ENCODE assay signal across 19 cellular contexts in the genomic region with DNA sequence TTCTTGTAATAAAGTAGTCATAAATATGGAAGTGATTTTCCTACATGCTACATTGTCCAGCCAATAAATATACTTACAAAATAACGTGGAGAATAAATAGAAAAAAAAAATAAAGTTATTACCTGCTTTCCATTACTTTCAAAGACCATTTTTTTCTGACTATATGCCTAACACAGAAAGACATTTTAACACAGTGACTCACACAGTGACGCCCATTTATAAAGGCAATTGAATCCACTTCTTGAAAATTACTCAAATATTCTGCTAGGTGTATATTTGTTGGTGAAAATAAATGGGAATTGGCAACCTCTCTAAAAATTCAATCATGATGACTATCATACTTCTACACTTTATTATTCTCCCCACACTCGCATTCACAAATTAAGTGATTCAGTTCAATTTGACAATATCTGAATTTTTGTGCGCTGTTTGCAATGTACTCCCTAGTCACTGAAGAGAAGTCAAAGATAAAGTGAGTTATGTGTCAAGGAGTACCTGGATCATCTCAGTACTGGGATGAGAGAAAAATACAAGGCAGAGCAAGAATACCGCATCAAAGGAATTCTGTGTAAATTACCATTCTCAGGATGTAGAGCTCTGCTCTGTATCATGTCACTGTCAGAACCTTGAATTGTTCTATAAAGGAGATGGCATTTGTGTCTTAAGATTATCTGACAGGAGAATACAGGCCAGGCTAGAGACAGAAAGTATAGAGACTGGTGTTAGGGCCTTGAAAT.
"Had no signal": no experiment of that assay in that cellular context is flagged by ENCODE, and none has a peak within 500 bp of the region (broad histone marks: within the 10 kb centered on the region; RNA-seq: fewer than 3 reads in every experiment).

No MANE protein-coding gene starts in this region.

- H3K27ac ChIP-seq: psoas muscle, suprapubic skin, upper lobe of left lung had no signal

- H3K4me1 ChIP-seq: psoas muscle, suprapubic skin, upper lobe of left lung had no signal

- H3K36me3 Mint-ChIP-seq: activated naive CD4-positive, alpha-beta T cell treated with anti-CD3 and anti-CD28 coated beads, Interleukin-2, amount 50 U/mL, for 24 hours; T-cell; WTC11 had no signal

- H3K27ac Mint-ChIP-seq: activated CD4-positive, alpha-beta T cell treated with anti-CD3 and anti-CD28 coated beads for 36 hours; activated naive CD4-positive, alpha-beta T cell treated with anti-CD3 and anti-CD28 coated beads, Interleukin-2, amount 50 U/mL, for 24 hours; effector memory CD8-positive, alpha-beta T cell; stimulated activated naive CD8-positive, alpha-beta T cell treated with anti-CD3 and anti-CD28 coated beads, Interleukin-15, Interleukin-2, amounts not matched to agents 100 ng/mL and 50 ng/mL, for 24 hours; T-cell; WTC11 had no signal

- H3K4me3 Mint-ChIP-seq: activated CD4-positive, alpha-beta T cell treated with anti-CD3 and anti-CD28 coated beads for 36 hours; activated naive CD4-positive, alpha-beta T cell treated with anti-CD3 and anti-CD28 coated beads, Interleukin-2, amount 50 U/mL, for 24 hours; effector memory CD8-positive, alpha-beta T cell; neural crest cell; stimulated activated naive CD8-positive, alpha-beta T cell treated with anti-CD3 and anti-CD28 coated beads, Interleukin-15, Interleukin-2, amounts not matched to agents 100 ng/mL and 50 ng/mL, for 24 hours; T-cell; WTC11 had no signal

- H3K27me3 ChIP-seq: suprapubic skin, upper lobe of left lung had no signal

- H3K4me3 ChIP-seq: lung, psoas muscle, suprapubic skin, upper lobe of left lung had no signal

- H3K27me3 Mint-ChIP-seq: activated CD4-positive, alpha-beta T cell treated with anti-CD3 and anti-CD28 coated beads for 36 hours; activated naive CD4-positive, alpha-beta T cell treated with anti-CD3 and anti-CD28 coated beads, Interleukin-2, amount 50 U/mL, for 24 hours; effector memory CD8-positive, alpha-beta T cell; stimulated activated naive CD8-positive, alpha-beta T cell treated with anti-CD3 and anti-CD28 coated beads, Interleukin-15, Interleukin-2, amounts not matched to agents 100 ng/mL and 50 ng/mL, for 24 hours; T-cell had no signal

- H3K9me3 ChIP-seq: psoas muscle, suprapubic skin, upper lobe of left lung had no signal

- H3K36me3 ChIP-seq: suprapubic skin, upper lobe of left lung had no signal

- DNase-seq: activated CD4-positive, alpha-beta T cell treated with anti-CD3 and anti-CD28 coated beads for 36 hours; activated CD4-positive, alpha-beta T cell treated with anti-CD3 and anti-CD28 coated beads, Interleukin-2, amount 50 U/mL, for 48 hours; activated gamma-delta T cell; effector memory CD8-positive, alpha-beta T cell; foreskin melanocyte; glutamatergic neuron; hypothalamus; kidney; psoas muscle; right cardiac atrium; T-cell; upper lobe of left lung had no signal

- H3K9me3 Mint-ChIP-seq: activated naive CD4-positive, alpha-beta T cell treated with anti-CD3 and anti-CD28 coated beads, Interleukin-2, amount 50 U/mL, for 24 hours; neural crest cell; WTC11 had no signal

- H3K4me1 Mint-ChIP-seq: activated CD4-positive, alpha-beta T cell treated with anti-CD3 and anti-CD28 coated beads for 36 hours; activated naive CD4-positive, alpha-beta T cell treated with anti-CD3 and anti-CD28 coated beads, Interleukin-2, amount 50 U/mL, for 24 hours; T-cell had no signal

- ATAC-seq: activated CD4-positive, alpha-beta T cell treated with anti-CD3 and anti-CD28 coated beads for 36 hours; effector memory CD8-positive, alpha-beta T cell; left lobe of liver; psoas muscle; right cardiac atrium; T-cell; WTC11 had no signal
